ENCODE assay signal across 30 cellular contexts in genomic region chr17:82388922-82389283, GRCh38. TPM values are rescaled to one million over a fixed set of nuclear protein-coding genes. Genes with fewer than 3 reads are reported as not detected.
"Had no signal": no experiment of that assay in that cellular context is flagged by ENCODE, and none has a peak within 500 bp of the region (broad histone marks: within the 10 kb centered on the region; RNA-seq: fewer than 3 reads in every experiment).

No MANE protein-coding gene starts in this region.

- ATAC-seq: activated T-helper 17 cell treated with anti-CD3 and anti-CD28 coated beads, Interleukin-2, amount 50 U/mL, for 72 hours; T-helper 17 cell had no signal

- H2AFZ ChIP-seq: PC-9 had no signal

- DNase-seq: activated CD4-positive, alpha-beta memory T cell treated with anti-CD3 and anti-CD28 coated beads, Interleukin-2, amount 10 ng/mL, durations not matched to agents 7 days and 5 days; activated CD4-positive, alpha-beta T cell treated with anti-CD3 and anti-CD28 coated beads, Interleukin-2, amount 10 ng/mL, durations not matched to agents 7 days and 5 days; activated CD4-positive, CD25-positive, alpha-beta regulatory T cell; activated gamma-delta T cell; activated naive CD4-positive, alpha-beta T cell treated with anti-CD3 and anti-CD28 coated beads for 36 hours; activated T-cell treated with anti-CD3 and anti-CD28 coated beads for 4 hours; activated T-cell treated with anti-CD3 and anti-CD28 coated beads, Interleukin-2, amount 50 U/mL, for 48 hours; amygdala; IMR-90; NCI-H1092; NCI-H1417; NCI-H2029; NCI-H2107; NCI-H345; NCI-H510A; NCI-H69; NK-92 treated with Interleukin-12 subunit alpha and Interleukin-12 subunit beta, amount 100 ng/mL, for 24 hours; Right ventricle myocardium superior; T-helper 17 cell; T-helper 9 cell had no signal

- H3K9ac ChIP-seq: KMS-11 had no signal

- H3K4me3 ChIP-seq: PC-9 had no signal

- H3K4me3 Mint-ChIP-seq: activated CD4-positive, alpha-beta memory T cell treated with anti-CD3 and anti-CD28 coated beads, Interleukin-2, amount 10 ng/mL, durations not matched to agents 7 days and 5 days; activated CD4-positive, alpha-beta T cell treated with anti-CD3 and anti-CD28 coated beads, Interleukin-2, amount 10 ng/mL, durations not matched to agents 7 days and 5 days; activated naive CD4-positive, alpha-beta T cell treated with anti-CD3 and anti-CD28 coated beads for 36 hours; activated naive CD8-positive, alpha-beta T cell; activated T-helper 17 cell treated with anti-CD3 and anti-CD28 coated beads, Interleukin-2, amount 50 U/mL, for 72 hours; brain; central memory CD8-positive, alpha-beta T cell; T-helper 17 cell had no signal

- H3K4me1 Mint-ChIP-seq: central memory CD8-positive, alpha-beta T cell had no signal

- H3K9me3 Mint-ChIP-seq: activated CD4-positive, alpha-beta memory T cell treated with anti-CD3 and anti-CD28 coated beads, Interleukin-2, amount 10 ng/mL, durations not matched to agents 7 days and 5 days; activated CD4-positive, alpha-beta T cell treated with anti-CD3 and anti-CD28 coated beads, Interleukin-2, amount 10 ng/mL, durations not matched to agents 7 days and 5 days; activated naive CD4-positive, alpha-beta T cell treated with anti-CD3 and anti-CD28 coated beads for 36 hours; activated T-helper 17 cell treated with anti-CD3 and anti-CD28 coated beads, Interleukin-2, amount 50 U/mL, for 72 hours; brain; central memory CD8-positive, alpha-beta T cell had no signal

- H3K27ac ChIP-seq: KMS-11, PC-9 had no signal

- H3K27ac Mint-ChIP-seq: activated CD4-positive, alpha-beta memory T cell treated with anti-CD3 and anti-CD28 coated beads, Interleukin-2, amount 10 ng/mL, durations not matched to agents 7 days and 5 days; activated CD4-positive, alpha-beta T cell treated with anti-CD3 and anti-CD28 coated beads, Interleukin-2, amount 10 ng/mL, durations not matched to agents 7 days and 5 days; activated naive CD4-positive, alpha-beta T cell treated with anti-CD3 and anti-CD28 coated beads for 36 hours; activated naive CD8-positive, alpha-beta T cell; activated T-helper 17 cell treated with anti-CD3 and anti-CD28 coated beads, Interleukin-2, amount 50 U/mL, for 72 hours had no signal

- H3K27me3 Mint-ChIP-seq: activated CD4-positive, alpha-beta memory T cell treated with anti-CD3 and anti-CD28 coated beads, Interleukin-2, amount 10 ng/mL, durations not matched to agents 7 days and 5 days; activated CD4-positive, alpha-beta T cell treated with anti-CD3 and anti-CD28 coated beads, Interleukin-2, amount 10 ng/mL, durations not matched to agents 7 days and 5 days; activated naive CD8-positive, alpha-beta T cell; brain; central memory CD8-positive, alpha-beta T cell had no signal

- H3K4me2 ChIP-seq: KMS-11, PC-9 had no signal

RNA-seq across cellular contexts. Expression of gene UTS2R, which starts 17.3 kb away (rescaled TPM):
- total RNA-seq: activated CD4-positive, alpha-beta memory T cell treated with anti-CD3 and anti-CD28 coated beads, Interleukin-2, amount 10 ng/mL, durations not matched to agents 7 days and 5 days; activated CD4-positive, alpha-beta T cell treated with anti-CD3 and anti-CD28 coated beads, Interleukin-2, amount 10 ng/mL, durations not matched to agents 7 days and 5 days; activated CD8-positive, alpha-beta memory T cell treated with anti-CD3 and anti-CD28 coated beads for 36 hours; activated naive CD4-positive, alpha-beta T cell treated with anti-CD3 and anti-CD28 coated beads for 36 hours; astrocyte; IMR-90; MCF 10A; PC-9; SK-MEL-5; T-helper 17 cell had no signal
- polyA plus RNA-seq: IMR-90 had no signal

RNA-seq across cellular contexts. Expression of gene TEX19, which starts 29.9 kb away (rescaled TPM):
- total RNA-seq: activated CD4-positive, alpha-beta memory T cell treated with anti-CD3 and anti-CD28 coated beads, Interleukin-2, amount 10 ng/mL, durations not matched to agents 7 days and 5 days; activated CD8-positive, alpha-beta memory T cell treated with anti-CD3 and anti-CD28 coated beads for 36 hours; astrocyte; MCF 10A; Right ventricle myocardium superior; T-helper 17 cell had no signal
